8 cellular contexts compared by ENCODE assay signal in genomic region chr3:139329364-139329850, GRCh38. TPM values are rescaled to one million over a fixed set of nuclear protein-coding genes. Genes with fewer than 3 reads are reported as not detected.
DNase-seq lines count a peak whose midpoint lies in the region; ATAC-seq, FAIRE-seq and TF ChIP-seq lines count a peak whose summit lies in the region.

No MANE protein-coding gene starts in this region.

- H3K4me1 Mint-ChIP-seq in H9, result peaks cover 3 to 4% of the 10 kb centered on the region in 2 experiments; a peak in 3 of 4 replicates

- no peak overlapping the region for H2AK5ac ChIP-seq in H9 (ENCODE audit: insufficient read length, low read length)

- H3K27ac ChIP-seq in H9 (ENCODE audit: insufficient read length, low read depth, low read length) (no peak overlapping the region), thymus (ENCODE audit: low read depth) (no peak overlapping the region)

- no peak overlapping the region for H3K4ac ChIP-seq in H9 (ENCODE audit: low read depth, low read length)

- no peaks in the 10 kb centered on the region for H3K79me1 ChIP-seq in H9 (ENCODE audit: insufficient read depth, low read depth, low read length, poor library complexity, severe bottlenecking)

- H3K4me1 ChIP-seq in H9 (ENCODE audit: insufficient read depth, low read length), result no peaks in the 10 kb centered on the region
- no peaks in the 10 kb centered on the region for H3K4me1 ChIP-seq in thymus (ENCODE audit: control insufficient read depth, insufficient read depth, low read length)

- no peak overlapping the region for H4K91ac ChIP-seq in H9 (ENCODE audit: insufficient read length, low read depth, low read length)

- DNase-seq in GM03348 (ENCODE audit: low spot score) (peak; percentile 96), H9 (peak; percentile 94), LNCaP clone FGC (ENCODE audit: low read depth) (peak; percentile 62), SHP77 treated with DMSO at 0.1 percent for 48 hours (lab: John Stamatoyannopoulos, UW) (peak; percentile 27), frontal cortex (ENCODE audit: low spot score in 2 of 2) (peak; percentile 54 to 85), omental fat pad (ENCODE audit: low spot score) (peak; percentile 91)
- peak; percentile 75 for DNase-seq in activated effector memory CD4-positive, alpha-beta T cell treated with Interleukin-2 at 50 U/mL for 16 hours

- H3K18ac ChIP-seq in H9 (ENCODE audit: insufficient read length, low read depth, low read length), result no peak overlapping the region

- H3K27me3 Mint-ChIP-seq in H9 (ENCODE audit: low read depth), result peaks cover 71% of the 10 kb centered on the region

- H3K23ac ChIP-seq in H9 (ENCODE audit: insufficient read length, low read depth, low read length), result no peak overlapping the region

- no peak overlapping the region for H3K14ac ChIP-seq in H9 (ENCODE audit: insufficient read depth, low read length)

- no peaks in the 10 kb centered on the region for H4K20me1 ChIP-seq in H9 (ENCODE audit: control insufficient read depth, insufficient read depth, insufficient read length)

- no CpG with 5 or more reads among the region's 25 CpGs for WGBS in H9 (ENCODE audit: extremely low coverage, insufficient read length, low lambda C conversion rate)
- 13% methylated on average over 25 of the region's 25 CpGs for WGBS in thymus

- H2BK120ac ChIP-seq in H9 (ENCODE audit: low read depth, low read length, poor library complexity, severe bottlenecking), result no peak overlapping the region

- no peaks in the 10 kb centered on the region for H3K79me2 ChIP-seq in H9 (ENCODE audit: insufficient read depth, low read length)

- no peak overlapping the region for H2BK20ac ChIP-seq in H9 (ENCODE audit: low read depth, low read length, poor library complexity, severe bottlenecking)

- no peaks in the 10 kb centered on the region for H3K23me2 ChIP-seq in H9 (ENCODE audit: insufficient read length, low read depth, low read length, poor library complexity, severe bottlenecking)

- no peak for FAIRE-seq in frontal cortex (lab: Jason Lieb, UNC)

- no peaks in the 10 kb centered on the region for H3K36me3 ChIP-seq in thymus (ENCODE audit: control insufficient read depth, insufficient read depth)

- ATAC-seq in omental fat pad (ENCODE audit: low FRiP score), result peak; percentile 95

- H3K9me3 Mint-ChIP-seq in H9, result no peaks in the 10 kb centered on the region; a peak in 1 of 5 replicates

- peak; percentile 100 for TF ChIP-seq CTCF in H9 (conservative IDR thresholded peaks at IDR 0.05)
- peak; percentile 100 for TF ChIP-seq CTCF in LNCaP clone FGC (IDR thresholded peaks at IDR 0.05; ENCODE audit: control insufficient read depth, extremely low read depth, insufficient read depth)
- TF ChIP-seq CTCF in omental fat pad (IDR thresholded peaks at IDR 0.05), result peak in 2 of 3 donors; percentile 56 to 89

- peak overlapping the region; percentile 67 for H2AFZ ChIP-seq in H9 (ENCODE audit: low read length)

- peak overlapping the region; percentile 58 for H3K4me2 ChIP-seq in H9 (ENCODE audit: insufficient read depth, insufficient read length, low read length)

- no peaks in the 10 kb centered on the region for H3K36me3 Mint-ChIP-seq in H9 (ENCODE audit: insufficient read depth in 1 of 3, low read depth in 3 of 3)

- H3T11ph ChIP-seq in H9 (ENCODE audit: low read length), result no peak overlapping the region

- H4K5ac ChIP-seq in H9 (ENCODE audit: insufficient read length, low read depth, low read length), result no peak overlapping the region

- no peak overlapping the region for H3K4me3 ChIP-seq in LNCaP clone FGC (ENCODE audit: low read depth, low read length)
- peak overlapping the region; percentile 32 for H3K4me3 ChIP-seq in thymus (ENCODE audit: low read length)

- H3K4me3 Mint-ChIP-seq in H9, result peak overlapping the region; percentile 53 to 65; a peak in 4 of 5 replicates

- no peak overlapping the region for H3K27ac Mint-ChIP-seq in H9

- H2BK15ac ChIP-seq in H9 (ENCODE audit: low read depth, low read length), result no peak overlapping the region

- H3K9ac ChIP-seq in H9 (ENCODE audit: extremely low read depth, insufficient read length, low read length), result no peak overlapping the region

- H3K56ac ChIP-seq in H9 (ENCODE audit: insufficient read length, low read depth, low read length), result no peak overlapping the region

- no peak overlapping the region for H4K8ac ChIP-seq in H9 (replicated peaks; ENCODE audit: insufficient read length, low read depth, low read length)

- no peaks in the 10 kb centered on the region for H3K9me3 ChIP-seq in H9 (ENCODE audit: control insufficient read depth, low read depth, low read length)
- H3K9me3 ChIP-seq in thymus (ENCODE audit: control insufficient read depth), result no peaks in the 10 kb centered on the region

- no peak overlapping the region for H2BK12ac ChIP-seq in H9 (ENCODE audit: insufficient read length, low read depth, low read length)

- H3K27me3 ChIP-seq in H9 (ENCODE audit: insufficient read depth, low read length) (no peaks in the 10 kb centered on the region; the same call in 1 of the 2 replicates), thymus (ENCODE audit: control insufficient read depth, insufficient read depth) (no peaks in the 10 kb centered on the region)

- H2BK5ac ChIP-seq in H9 (ENCODE audit: insufficient read length, low read length), result no peak overlapping the region

RNA-seq across cellular contexts. Expression of gene MRPS22, which starts 14.4 kb away (rescaled TPM):
- total RNA-seq in H9 (2021) (45.7 and 51.3 TPM in 2 replicates), frontal cortex (71.7 TPM), omental fat pad (10 to 100 TPM; 34.8 to 52.2 (median 40.7) TPM)
- 40.2 TPM for polyA plus RNA-seq in thymus

Comparison
In these comparisons a context has a peak if more than half of its experiments do, and no peak if none do; other contexts are left out.
1. DNase-seq: peak in every context shown above with its lines; median percentile 96 in GM03348; 94 in H9; 91 in omental fat pad; 75 in activated effector memory CD4-positive, alpha-beta T cell treated with Interleukin-2 at 50 U/mL for 16 hours; 70 in frontal cortex; 62 in LNCaP clone FGC; 27 in SHP77 treated with DMSO at 0.1 percent for 48 hours.